Comparison of ENCODE assay signal across 28 cellular contexts in genomic region chr12:125512541-125513298, GRCh38.
DNase-seq lines count a peak whose midpoint lies in the region; ATAC-seq and TF ChIP-seq lines count a peak whose summit lies in the region.
"Had no signal": no experiment of that assay in that cellular context is flagged by ENCODE, and none has a peak within 500 bp of the region (broad histone marks: within the 10 kb centered on the region; RNA-seq: fewer than 3 reads in every experiment).

No MANE protein-coding gene starts in this region.

- TF ChIP-seq CTCF in GM13977 (IDR thresholded peaks at IDR 0.05; ENCODE audit: extremely low read depth, insufficient read depth, missing control alignments) (no peak), NB4 (IDR thresholded peaks at IDR 0.05; ENCODE audit: low read depth, low read length) (no peak)

- ATAC-seq in HG03095 (IDR thresholded peaks at IDR 0.05; ENCODE audit: unreplicated experiment) (no peak), GM21825 (IDR thresholded peaks at IDR 0.05; ENCODE audit: unreplicated experiment) (no peak)
- ATAC-seq: activated CD8-positive, alpha-beta T cell treated with anti-CD3 and anti-CD28 coated beads, Interleukin-2, amount 10 ng/mL, durations not matched to agents 7 days and 5 days; activated T-helper 17 cell treated with anti-CD3 and anti-CD28 coated beads, Interleukin-2, amount 50 U/mL, for 72 hours; CD8-positive, alpha-beta T cell; HCT116; heart right ventricle; left ventricle myocardium superior had no signal

- H3K4me3 ChIP-seq in NB4 (ENCODE audit: low read depth, low read length) = no peak overlapping the region
- H3K4me3 ChIP-seq: heart right ventricle, skin epidermis had no signal

- in situ Hi-C loops in GM13977 (cut with MboI; ENCODE audit: low pct_unique_long_range_greater_than_20kb, low sequenced_read_pairs, unreplicated experiment) = no loop called here

- DNase-seq in CD1c-positive myeloid dendritic cell (ENCODE audit: extremely low spot score) = peak; percentile 10
- peak; percentile 25 for DNase-seq in GM13977 (ENCODE audit: low spot score)
- DNase-seq in NB4 (ENCODE audit: low read depth) = peak; percentile 33
- peak; percentile 7 for DNase-seq in SW480 (ENCODE audit: low spot score)
- no peak for DNase-seq in NCI-H1092 treated with DMSO at 0.1 percent for 48 hours (lab: John Stamatoyannopoulos, UW)
- no peak for DNase-seq in dedifferentiated amniotic fluid mesenchymal stem cell (ENCODE audit: extremely low spot score)
- DNase-seq: ACHN; activated CD4-positive, alpha-beta T cell treated with anti-CD3 and anti-CD28 coated beads for 4 hours; activated CD8-positive, alpha-beta T cell treated with anti-CD3 and anti-CD28 coated beads, Interleukin-2, amount 10 ng/mL, durations not matched to agents 7 days and 5 days; activated naive CD4-positive, alpha-beta T cell treated with anti-CD3 and anti-CD28 coated beads, Interleukin-2, amount 10 ng/mL, durations not matched to agents 7 days and 5 days; CD8-positive, alpha-beta T cell; DMS 273 treated with DMSO at 0.1 percent for 48 hours; EL; foreskin melanocyte; heart right ventricle; kidney; left ventricle myocardium superior; NCI-H1436 treated with DMSO at 0.1 percent for 48 hours; NCI-H2107; NCI-H510A treated with DMSO at 0.1 percent for 48 hours; NK-92 treated with Interleukin-12 subunit alpha and Interleukin-12 subunit beta, amount 100 ng/mL, for 24 hours; retina; stimulated activated naive B cell treated with anti-CD40 and anti-IgM and Interleukin-4, amounts not matched to agents 10 μg/mL and 1 μg/mL and 100 μg/mL, for 72 hours had no signal

- TF ChIP-seq POLR2A in NB4 (IDR thresholded peaks at IDR 0.05; ENCODE audit: extremely low read depth, insufficient read length) = no peak

Comparison
In these comparisons a context has a peak if more than half of its experiments do, and no peak if none do; other contexts are left out.
1. DNase-seq: peak in CD1c-positive myeloid dendritic cell (single experiment), GM13977 (single experiment), NB4 (single experiment) and SW480 (single experiment); none in NCI-H1092 treated with DMSO at 0.1 percent for 48 hours (single experiment) and dedifferentiated amniotic fluid mesenchymal stem cell (single experiment).